In genomic region chr13:94199135-94199534, GRCh38 we compare ENCODE assay signal across 1 cellular context.
A peak's percentile ranks its signal among the peaks of the same experiment; 100 is the strongest.
TF ChIP-seq lines count a peak whose summit lies in the region.

No MANE protein-coding gene starts in this region.

TF ChIP-seq in HepG2, 621 proteins besides CTCF, POLR2A, EP300 and RAD21 (continued from another document):
- TF ChIP-seq AKNA (CRISPR knock-in tag; IDR thresholded peaks at IDR 0.05; ENCODE audit: borderline replicate concordance): no peak
- TF ChIP-seq NFE2L2 (IDR thresholded peaks at IDR 0.05; ENCODE audit: low read length): peak; percentile 88
- peak; percentile 98 for TF ChIP-seq MAFF (IDR thresholded peaks at IDR 0.05; ENCODE audit: low read depth, low read length)
TF ChIP-seq in HepG2: peak in this region for 3.
